Comparison of ENCODE assay signal across 1 cellular context in the genomic region with DNA sequence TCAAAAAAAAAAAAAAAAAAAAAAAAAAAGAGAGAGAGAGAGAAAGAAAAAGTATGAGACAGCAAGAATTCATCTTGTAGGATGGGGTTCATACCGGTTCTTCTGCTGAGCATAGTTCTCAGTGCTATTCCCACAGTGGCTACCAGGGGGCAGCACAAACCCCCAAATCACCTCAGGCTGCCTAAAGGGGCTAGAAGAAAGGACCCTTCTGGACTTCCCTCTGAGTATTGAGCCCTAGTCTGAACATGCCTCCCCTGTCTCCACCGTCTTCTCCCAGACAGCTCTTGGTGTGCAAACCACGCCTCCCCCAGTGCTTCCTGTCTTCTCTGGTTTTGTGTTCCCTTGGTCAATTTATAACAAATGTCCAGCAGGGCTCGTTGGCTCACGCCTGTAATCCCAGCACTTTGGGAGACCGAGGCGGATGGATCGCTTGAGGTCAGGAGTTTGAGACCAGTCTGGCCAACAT.
TF ChIP-seq lines count a peak whose summit lies in the region.

No MANE protein-coding gene starts in this region.

TF ChIP-seq in IMR-90, 13 proteins besides CTCF, POLR2A, EP300 and RAD21:
- TF ChIP-seq SMC3 (IDR thresholded peaks at IDR 0.05; ENCODE audit: low read depth, low read length) = peak; percentile 79
- no peak for TF ChIP-seq BHLHE40 (IDR thresholded peaks at IDR 0.05; ENCODE audit: low read depth, low read length)
- TF ChIP-seq MAFK (IDR thresholded peaks at IDR 0.05; ENCODE audit: low read depth, low read length) = 0 out of 2 replicates have a peak, but pooled peaks have one; percentile 7
- TF ChIP-seq NFE2L2 (IDR thresholded peaks at IDR 0.05; ENCODE audit: low read depth, low read length) = 0 out of 2 replicates have a peak, but pooled peaks have one; percentile 13
TF ChIP-seq in IMR-90: peak in this region for 3.
